Comparison of ENCODE assay signal across 15 cellular contexts in genomic region chr10:4851176-4851575, GRCh38.
"Had no signal": no experiment of that assay in that cellular context is flagged by ENCODE, and none has a peak within 500 bp of the region (broad histone marks: within the 10 kb centered on the region; RNA-seq: fewer than 3 reads in every experiment).

No MANE protein-coding gene starts in this region.

- DNase-seq: activated CD4-positive, alpha-beta T cell treated with anti-CD3 and anti-CD28 coated beads for 36 hours; activated CD4-positive, alpha-beta T cell treated with anti-CD3 and anti-CD28 coated beads, Interleukin-2, amount 50 U/mL, for 48 hours; activated gamma-delta T cell treated with Interleukin-2 at 50 U/mL for 16 hours; activated T-cell treated with anti-CD3 and anti-CD28 coated beads for 4 hours; effector memory CD8-positive, alpha-beta T cell; foreskin keratinocyte; kidney; left lung; naive thymus-derived CD8-positive, alpha-beta T cell; ovary; stimulated activated CD4-positive, alpha-beta T cell treated with anti-CD3 and anti-CD28 coated beads, Interleukin-12 subunit alpha, Interleukin-12 subunit beta, amount 100 ng/mL, for 4 hours; stimulated activated CD4-positive, alpha-beta T cell treated with anti-CD3 and anti-CD28 coated beads, Interleukin-1b, Interleukin-23, amount 100 ng/mL, for 48 hours had no signal

- H3K4me3 ChIP-seq: left lung, ovary had no signal

- H3K27me3 ChIP-seq: foreskin keratinocyte, left lung, ovary had no signal

- H3K36me3 ChIP-seq: left lung, ovary had no signal

- FAIRE-seq: kidney had no signal

- ATAC-seq: activated CD4-positive, alpha-beta T cell treated with anti-CD3 and anti-CD28 coated beads for 36 hours; activated naive CD4-positive, alpha-beta T cell treated with anti-CD3 and anti-CD28 coated beads, Interleukin-2, amount 50 U/mL, for 72 hours; effector memory CD8-positive, alpha-beta T cell; foreskin keratinocyte; naive thymus-derived CD8-positive, alpha-beta T cell; WTC11 had no signal

- H3K4me1 ChIP-seq: foreskin keratinocyte had no signal

- H3K27ac ChIP-seq: epithelial cell of prostate, foreskin keratinocyte, left lung, ovary had no signal

- H3K9me3 ChIP-seq: left lung, ovary had no signal
